In genomic region chr17:5110816-5111215, GRCh38 we compare ENCODE assay signal across 8 cellular contexts. TPM values are rescaled to one million over a fixed set of nuclear protein-coding genes. Genes with fewer than 3 reads are reported as not detected.
A peak's percentile ranks its signal among the peaks of the same experiment; 100 is the strongest.
DNase-seq lines count a peak whose midpoint lies in the region; ATAC-seq and TF ChIP-seq lines count a peak whose summit lies in the region.

No MANE protein-coding gene starts in this region.

- H3K4me2 ChIP-seq in BLaER1 treated with 17β-estradiol and CSF1 and Interleukin-3, amounts not matched to agents 10 nM and 100 nM: peak overlapping the region; percentile 83 to 95 (median 91)
- peak overlapping the region; percentile 83 for H3K4me2 ChIP-seq in Loucy (ENCODE audit: low read depth, low read length, poor library complexity, severe bottlenecking)

- peak overlapping the region; percentile 97 for H2AFZ ChIP-seq in Loucy (ENCODE audit: low read length)

- DNase-seq in MCF 10A (ENCODE audit: unreplicated experiment) (no peak), iPS-NIHi11 (ENCODE audit: low spot score) (no peak), glomerular visceral epithelial cell (ENCODE audit: extremely low spot score) (no peak), NCI-H2029 treated with DMSO at 0.1 percent for 48 hours (lab: John Stamatoyannopoulos, UW) (no peak)

- H3K36me3 Mint-ChIP-seq in MCF 10A (ENCODE audit: insufficient read depth, unreplicated experiment): peaks cover 46% of the 10 kb centered on the region

- peaks cover 7% of the 10 kb centered on the region for H3K4me1 Mint-ChIP-seq in MCF 10A (ENCODE audit: insufficient read depth, unreplicated experiment)

- intact Hi-C loops in MCF 10A (cut with micrococcal nuclease): no loop called here

- peak overlapping the region; percentile 83 to 89 (median 85) for H3K9ac ChIP-seq in BLaER1 treated with 17β-estradiol and CSF1 and Interleukin-3, amounts not matched to agents 10 nM and 100 nM
- H3K9ac ChIP-seq in Loucy (ENCODE audit: low read depth, low read length, poor library complexity, severe bottlenecking): peak overlapping the region; percentile 81

- H3K9me2 ChIP-seq in Loucy (replicated peaks; ENCODE audit: low read depth, low read length): no peaks in the 10 kb centered on the region

- H3K9me3 Mint-ChIP-seq in MCF 10A (ENCODE audit: unreplicated experiment): peaks cover 11% of the 10 kb centered on the region

- peaks cover 10 to 27% (median 21%) of the 10 kb centered on the region in 10 experiments for H3K4me1 ChIP-seq in BLaER1 treated with 17β-estradiol and CSF1 and Interleukin-3, amounts not matched to agents 10 nM and 100 nM
- H3K4me1 ChIP-seq in Loucy (ENCODE audit: insufficient read depth, low read length, poor library complexity, severe bottlenecking) (peaks cover 32% of the 10 kb centered on the region), muscle layer of duodenum (ENCODE audit: control insufficient read depth in 1 of 2, insufficient read depth in 2 of 2, low read length in 2 of 2) (peaks cover 0 to 10% of the 10 kb centered on the region in 2 donors)

- peak overlapping the region; percentile 54 for H3K27ac Mint-ChIP-seq in MCF 10A (ENCODE audit: low read depth, unreplicated experiment)

- peaks cover 35% of the 10 kb centered on the region for H3K79me2 ChIP-seq in Loucy (ENCODE audit: insufficient read depth, low read length)

- TSS peak; percentile 35 for BruUV-seq in MCF 10A (replicated peaks; lab: Mats Ljungman, UMichigan)

- peaks cover 44 to 68% (median 62%) of the 10 kb centered on the region in 11 experiments for H3K36me3 ChIP-seq in BLaER1 treated with 17β-estradiol and CSF1 and Interleukin-3, amounts not matched to agents 10 nM and 100 nM
- peaks cover 18% of the 10 kb centered on the region for H3K36me3 ChIP-seq in Loucy (ENCODE audit: insufficient read depth, low read length)
- peaks cover 19 to 24% of the 10 kb centered on the region in 2 donors for H3K36me3 ChIP-seq in muscle layer of duodenum (ENCODE audit: control insufficient read depth in 1 of 2, insufficient read depth in 2 of 2, low read length in 2 of 2)

- peaks cover 5% of the 10 kb centered on the region; the same call in 1 of the 2 replicates for H3F3A ChIP-seq in Loucy (ENCODE audit: low read depth)

- no peaks in the 10 kb centered on the region for H4K20me1 ChIP-seq in BLaER1 treated with 17β-estradiol and CSF1 and Interleukin-3, amounts not matched to agents 10 nM and 100 nM
- peaks cover 19% of the 10 kb centered on the region for H4K20me1 ChIP-seq in Loucy (ENCODE audit: insufficient read depth, low read length, poor library complexity, severe bottlenecking)

- peaks cover 43 to 62% (median 53%) of the 10 kb centered on the region in 11 experiments for H3K9me3 ChIP-seq in BLaER1 treated with 17β-estradiol and CSF1 and Interleukin-3, amounts not matched to agents 10 nM and 100 nM (replicated peaks in 1 of 11)
- H3K9me3 ChIP-seq in Loucy (ENCODE audit: insufficient read depth, low read depth, low read length) (peaks cover 5% of the 10 kb centered on the region; the same call in 1 of the 2 replicates), muscle layer of duodenum (ENCODE audit: control insufficient read depth in 1 of 2, low read length in 2 of 2) (no peaks in the 10 kb centered on the region)

- H3K27me3 Mint-ChIP-seq in MCF 10A (ENCODE audit: insufficient read depth, unreplicated experiment): no peaks in the 10 kb centered on the region

- no peaks in the 10 kb centered on the region for H3K27me3 ChIP-seq in BLaER1 treated with 17β-estradiol and CSF1 and Interleukin-3, amounts not matched to agents 10 nM and 100 nM
- no peaks in the 10 kb centered on the region for H3K27me3 ChIP-seq in Loucy (ENCODE audit: insufficient read depth, low read length, poor library complexity, severe bottlenecking)
- peaks cover 3% of the 10 kb centered on the region for H3K27me3 ChIP-seq in muscle layer of duodenum (ENCODE audit: low read depth, low read length)

- ATAC-seq in GM19395 (IDR thresholded peaks at IDR 0.05; ENCODE audit: unreplicated experiment): no peak

- TF ChIP-seq CTCF in Loucy (conservative IDR thresholded peaks at IDR 0.05; ENCODE audit: low read length) (0 out of 2 replicates have a peak, but pooled peaks have one; percentile 18), MCF 10A (IDR thresholded peaks at IDR 0.05; ENCODE audit: unreplicated experiment) (no peak)

- H3K4me3 Mint-ChIP-seq in MCF 10A (ENCODE audit: unreplicated experiment): peak overlapping the region; percentile 93

- CTCF ChIA-PET in MCF 10A (lab: Yijun Ruan, JAX): interaction anchor here (0.6 kb wide), 1 partner anchor 1358 kb away, joined by 3 read pairs; no protein-coding TSS in a partner anchor

- H3K27ac ChIP-seq in BLaER1 treated with 17β-estradiol and CSF1 and Interleukin-3, amounts not matched to agents 10 nM and 100 nM: peak overlapping the region; percentile 55 to 87 (median 83); a peak in 21 of 22 replicates
- H3K27ac ChIP-seq in muscle layer of duodenum (ENCODE audit: low read length): no peak overlapping the region

- H3K4me3 ChIP-seq in BLaER1 treated with 17β-estradiol and CSF1 and Interleukin-3, amounts not matched to agents 10 nM and 100 nM: peak overlapping the region; percentile 75 to 91 (median 82)
- H3K4me3 ChIP-seq in Loucy (ENCODE audit: low read length, poor library complexity, severe bottlenecking): peak overlapping the region; percentile 85
- H3K4me3 ChIP-seq in muscle layer of duodenum (ENCODE audit: low read depth in 1 of 2, low read length in 2 of 2): peak overlapping the region; percentile 86 to 99

- POLR2A ChIA-PET in MCF 10A (lab: Yijun Ruan, JAX): interaction anchor here (0.5 to 1.0 kb wide), 5 partner anchors 14 to 176 kb away, joined by 3 read pairs; partner anchors contain the start of genes RNF167 and SLC25A11

RNA-seq across cellular contexts. Expression of gene ZNF232, which starts 0.9 kb away (rescaled TPM):
- total RNA-seq in MCF 10A (2022): 8.8 and 11.6 TPM in 2 replicates

RNA-seq across cellular contexts. Expression of gene USP6, which starts 5.0 kb away (rescaled TPM):
- 0.10 TPM in 1 of 2 replicates, not detected in the other for total RNA-seq in MCF 10A (2022)

RNA-seq across cellular contexts. Expression of gene ZFP3, which starts 32.5 kb away (rescaled TPM):
- total RNA-seq in MCF 10A (2022): not detected in 2 replicates
